In the genomic region with DNA sequence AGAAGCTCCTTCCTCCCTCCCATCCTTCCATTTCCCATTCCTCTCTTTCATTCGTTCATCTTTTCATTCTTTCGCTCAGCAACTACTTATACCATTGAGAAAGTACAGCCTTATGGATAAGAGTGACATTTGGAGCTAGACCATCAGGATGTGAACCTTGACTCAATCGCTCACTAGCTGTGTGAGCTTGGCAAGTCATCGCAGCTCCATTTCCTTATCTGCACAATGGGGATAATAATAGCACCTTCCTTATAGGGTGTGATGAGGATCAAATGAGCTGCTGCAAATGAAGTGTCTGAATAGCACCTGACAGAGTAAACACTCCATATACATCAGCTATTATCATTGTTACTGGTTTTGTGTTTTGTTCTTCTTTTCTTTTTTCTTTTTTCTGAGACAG, we compare ENCODE assay signal across 19 cellular contexts. TPM values are rescaled to one million over a fixed set of nuclear protein-coding genes. Genes with fewer than 3 reads are reported as not detected.
A peak's percentile ranks its signal among the peaks of the same experiment; 100 is the strongest.
DNase-seq lines count a peak whose midpoint lies in the region; ATAC-seq and TF ChIP-seq lines count a peak whose summit lies in the region.
"Had no signal": no experiment of that assay in that cellular context is flagged by ENCODE, and none has a peak within 500 bp of the region (broad histone marks: within the 10 kb centered on the region; RNA-seq: fewer than 3 reads in every experiment).

No MANE protein-coding gene starts in this region.

- H3K9me3 ChIP-seq in gastroesophageal sphincter = no peaks in the 10 kb centered on the region
- H3K9me3 ChIP-seq in psoas muscle = no peaks in the 10 kb centered on the region

- no peak for TF ChIP-seq POLR2A in gastroesophageal sphincter (IDR thresholded peaks at IDR 0.05)

- H3K36me3 ChIP-seq in gastroesophageal sphincter (no peaks in the 10 kb centered on the region), psoas muscle (ENCODE audit: insufficient read depth in 1 of 2, low read depth in 1 of 2) (no peaks in the 10 kb centered on the region)

- H3K27me3 ChIP-seq in gastroesophageal sphincter = no peaks in the 10 kb centered on the region
- H3K27me3 ChIP-seq in psoas muscle (ENCODE audit: insufficient read depth in 3 of 3, low read length in 2 of 3) = no peaks in the 10 kb centered on the region

- intact Hi-C loops in psoas muscle (cut with DNase I) = no loop called here
- intact Hi-C loops in posterior cingulate gyrus (cut with DNase I) = no loop called here

- H3K27ac ChIP-seq in gastroesophageal sphincter (peak overlapping the region in 3 of 4 donors; percentile 78 to 88 (median 85)), psoas muscle (peak overlapping the region; percentile 98)
- H3K27ac ChIP-seq: VCaP had no signal

- no peak for TF ChIP-seq EP300 in gastroesophageal sphincter (IDR thresholded peaks at IDR 0.05)

- WGBS in gastroesophageal sphincter (ENCODE audit: low coverage in 1 of 2), 2 donors = 42 to 59% methylated on average over 4 of the region's 4 CpGs
- 41 to 54% (median 46%) methylated on average over 4 of the region's 4 CpGs for WGBS in psoas muscle, 3 donors

- H3K4me1 ChIP-seq in gastroesophageal sphincter (peaks cover 4 to 82% (median 59%) of the 10 kb centered on the region in 3 donors), psoas muscle (peaks cover 94% of the 10 kb centered on the region)

- ATAC-seq in gastroesophageal sphincter (no peak), psoas muscle (peak in 1 of 4 donors; percentile 14), HG02970 (IDR thresholded peaks at IDR 0.05; ENCODE audit: low FRiP score, unreplicated experiment) (no peak)
- ATAC-seq: activated CD8-positive, alpha-beta T cell treated with anti-CD3 and anti-CD28 coated beads, Interleukin-2, amount 10 ng/mL, durations not matched to agents 7 days and 5 days; activated T-helper 17 cell treated with anti-CD3 and anti-CD28 coated beads, Interleukin-2, amount 50 U/mL, for 72 hours; T-cell had no signal

- H3K4me3 ChIP-seq in gastroesophageal sphincter = no peak overlapping the region
- no peak overlapping the region for H3K4me3 ChIP-seq in psoas muscle
- H3K4me3 ChIP-seq: skin epidermis had no signal

- peak; percentile 60 for DNase-seq in DMS53 treated with DMSO at 0.1 percent for 48 hours (lab: John Stamatoyannopoulos, UW; ENCODE audit: unreplicated experiment)
- DNase-seq in NCI-H774 (lab: John Stamatoyannopoulos, UW) = peak; percentile 9
- no peak for DNase-seq in psoas muscle
- no peak for DNase-seq in NCI-H524 (lab: John Stamatoyannopoulos, UW)
- no peak for DNase-seq in amniotic stem cell (lab: John Stamatoyannopoulos, UW)
- no peak for DNase-seq in posterior cingulate gyrus
- DNase-seq: activated CD8-positive, alpha-beta T cell treated with anti-CD3 and anti-CD28 coated beads, Interleukin-2, amount 10 ng/mL, durations not matched to agents 7 days and 5 days; CD4-positive, CD25-positive, alpha-beta regulatory T cell; DND-41; erythroblast; head of caudate nucleus; NCI-H2171; nucleus accumbens; T-cell had no signal

- no peak for TF ChIP-seq CTCF in gastroesophageal sphincter (IDR thresholded peaks at IDR 0.05)
- no peak for TF ChIP-seq CTCF in psoas muscle (IDR thresholded peaks at IDR 0.05)

RNA-seq across cellular contexts. Expression of a gene that starts 28.1 kb away (rescaled TPM):
- total RNA-seq in gastroesophageal sphincter (10 to 100 TPM; 31.6 to 50.5 (median 37.4) TPM), psoas muscle (100 to 1,000 TPM; 447 to 745 (median 673) TPM)
- 100 to 1,000 TPM; 136 to 855 (median 503) TPM for polyA plus RNA-seq in psoas muscle
- polyA plus RNA-seq: CD4-positive, CD25-positive, alpha-beta regulatory T cell had no signal

RNA-seq across cellular contexts. Expression of a gene that starts 48.6 kb away (rescaled TPM):
- total RNA-seq in gastroesophageal sphincter = under 1 TPM in 3 of 4 donors, not detected in 1; 0.13 to 0.62 (median 0.22) TPM
- 100 to 1,000 TPM in 1 of 4 donors, 10 to 100 TPM in 3; 29.7 to 110 (median 31.7) TPM for total RNA-seq in psoas muscle
- polyA plus RNA-seq in psoas muscle = 10 to 100 TPM in 2 of 3 donors, 1 to 10 TPM in 1; 3.0 to 14.5 (median 14.5) TPM
- total RNA-seq: activated CD8-positive, alpha-beta T cell treated with anti-CD3 and anti-CD28 coated beads, Interleukin-2, amount 10 ng/mL, durations not matched to agents 7 days and 5 days; CD4-positive, CD25-positive, alpha-beta regulatory T cell; T-cell had no signal

Comparison
In these comparisons a context has a peak if more than half of its experiments do, and no peak if none do; other contexts are left out.
1. DNase-seq: peak in DMS53 treated with DMSO at 0.1 percent for 48 hours (single experiment) and NCI-H774 (single experiment); none in psoas muscle (0 of 2), NCI-H524 (0 of 2), amniotic stem cell (single experiment) and posterior cingulate gyrus (0 of 10).
2. RNA of a gene that starts 28.1 kb away (total RNA-seq): 447 to 745 TPM in psoas muscle; 31.6 to 50.5 TPM in gastroesophageal sphincter; every median in the first group is over 4 times any median in the second.
3. RNA of a gene that starts 48.6 kb away (total RNA-seq): 29.7 to 110 TPM in psoas muscle; 0.13 to 0.62 TPM in gastroesophageal sphincter; every median in the first group is over 10 times any median in the second.